Comparison of ENCODE assay signal across 34 cellular contexts in genomic region chr22:33996824-33997223, GRCh38.
"Had no signal": no experiment of that assay in that cellular context is flagged by ENCODE, and none has a peak within 500 bp of the region (broad histone marks: within the 10 kb centered on the region; RNA-seq: fewer than 3 reads in every experiment).

No MANE protein-coding gene starts in this region.

- H3K36me3 ChIP-seq: MG63 had no signal

- H3K9ac ChIP-seq: KMS-11 had no signal

- DNase-seq: Karpas-422, Kasumi-1, KG1, MG63, MM.1S, MV-4-11, NCI-H1048, NCI-H1092, NCI-H1092 treated with DMSO at 0.1 percent for 48 hours, NCI-H1105, NCI-H1105 treated with DMSO at 0.1 percent for 48 hours, NCI-H1417, NCI-H1436, NCI-H1436 treated with DMSO at 0.1 percent for 48 hours, NCI-H146, NCI-H1694, NCI-H1694 treated with DMSO at 0.1 percent for 48 hours, NCI-H187, NCI-H187 treated with DMSO at 0.1 percent for 48 hours, NCI-H1930, NCI-H2029, NCI-H2029 treated with DMSO at 0.1 percent for 48 hours, NCI-H2081, NCI-H2081 treated with DMSO at 0.1 percent for 48 hours, NCI-H2171, NCI-H2171 treated with DMSO at 0.1 percent for 48 hours, NCI-H2227 treated with DMSO at 0.1 percent for 48 hours, NCI-H226, NCI-H345, NCI-H446, NCI-H446 treated with DMSO at 0.1 percent for 48 hours, NCI-H510A, NCI-H510A treated with DMSO at 0.1 percent for 48 hours had no signal

- H3K27me3 ChIP-seq: MG63 had no signal

- H3K4me3 ChIP-seq: MG63 had no signal

- H3K4me2 ChIP-seq: KMS-11 had no signal

- H3K9me3 ChIP-seq: MG63 had no signal

- H3K27ac ChIP-seq: KMS-11 had no signal
